In the genomic region with DNA sequence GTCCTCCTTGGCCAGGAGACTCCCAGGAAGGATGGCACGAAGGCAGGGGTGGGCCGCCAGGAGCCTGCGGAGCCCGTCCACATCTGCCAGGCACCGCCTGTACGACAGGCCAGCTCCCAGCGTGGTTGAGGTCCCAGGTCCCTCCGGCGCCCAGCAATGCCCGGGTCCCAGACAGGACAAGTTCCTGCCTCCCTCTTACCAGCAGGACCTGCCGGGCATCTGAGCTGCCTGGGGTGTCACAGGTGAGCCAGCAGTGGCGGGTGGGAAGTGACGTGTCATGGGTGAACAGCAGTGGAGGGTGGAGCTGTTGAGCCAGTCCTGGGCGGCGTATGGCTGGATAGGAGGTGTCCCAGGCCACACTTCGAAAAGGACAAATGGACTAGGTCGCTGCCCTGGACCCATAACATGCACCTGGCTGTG, we compare ENCODE assay signal across 1 cellular context.
TF ChIP-seq lines count a peak whose summit lies in the region.

No MANE protein-coding gene starts in this region.

TF ChIP-seq in HepG2, 621 proteins besides CTCF, POLR2A, EP300 and RAD21 (continued from another document):
- TF ChIP-seq, protein P1, sequence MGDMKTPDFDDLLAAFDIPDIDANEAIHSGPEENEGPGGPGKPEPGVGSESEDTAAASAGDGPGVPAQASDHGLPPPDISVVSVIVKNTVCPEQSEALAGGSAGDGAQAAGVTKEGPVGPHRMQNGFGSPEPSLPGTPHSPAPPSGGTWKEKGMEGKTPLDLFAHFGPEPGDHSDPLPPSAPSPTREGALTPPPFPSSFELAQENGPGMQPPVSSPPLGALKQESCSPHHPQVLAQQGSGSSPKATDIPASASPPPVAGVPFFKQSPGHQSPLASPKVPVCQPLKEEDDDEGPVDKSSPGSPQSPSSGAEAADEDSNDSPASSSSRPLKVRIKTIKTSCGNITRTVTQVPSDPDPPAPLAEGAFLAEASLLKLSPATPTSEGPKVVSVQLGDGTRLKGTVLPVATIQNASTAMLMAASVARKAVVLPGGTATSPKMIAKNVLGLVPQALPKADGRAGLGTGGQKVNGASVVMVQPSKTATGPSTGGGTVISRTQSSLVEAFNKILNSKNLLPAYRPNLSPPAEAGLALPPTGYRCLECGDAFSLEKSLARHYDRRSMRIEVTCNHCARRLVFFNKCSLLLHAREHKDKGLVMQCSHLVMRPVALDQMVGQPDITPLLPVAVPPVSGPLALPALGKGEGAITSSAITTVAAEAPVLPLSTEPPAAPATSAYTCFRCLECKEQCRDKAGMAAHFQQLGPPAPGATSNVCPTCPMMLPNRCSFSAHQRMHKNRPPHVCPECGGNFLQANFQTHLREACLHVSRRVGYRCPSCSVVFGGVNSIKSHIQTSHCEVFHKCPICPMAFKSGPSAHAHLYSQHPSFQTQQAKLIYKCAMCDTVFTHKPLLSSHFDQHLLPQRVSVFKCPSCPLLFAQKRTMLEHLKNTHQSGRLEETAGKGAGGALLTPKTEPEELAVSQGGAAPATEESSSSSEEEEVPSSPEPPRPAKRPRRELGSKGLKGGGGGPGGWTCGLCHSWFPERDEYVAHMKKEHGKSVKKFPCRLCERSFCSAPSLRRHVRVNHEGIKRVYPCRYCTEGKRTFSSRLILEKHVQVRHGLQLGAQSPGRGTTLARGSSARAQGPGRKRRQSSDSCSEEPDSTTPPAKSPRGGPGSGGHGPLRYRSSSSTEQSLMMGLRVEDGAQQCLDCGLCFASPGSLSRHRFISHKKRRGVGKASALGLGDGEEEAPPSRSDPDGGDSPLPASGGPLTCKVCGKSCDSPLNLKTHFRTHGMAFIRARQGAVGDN (CRISPR knock-in tag; IDR thresholded peaks at IDR 0.05), result peak; percentile 30
- peak; percentile 71 for TF ChIP-seq CREB1 (IDR thresholded peaks at IDR 0.05)
- no peak for TF ChIP-seq CREB1 (CRISPR knock-in tag; IDR thresholded peaks at IDR 0.05)
- TF ChIP-seq, protein P2, sequence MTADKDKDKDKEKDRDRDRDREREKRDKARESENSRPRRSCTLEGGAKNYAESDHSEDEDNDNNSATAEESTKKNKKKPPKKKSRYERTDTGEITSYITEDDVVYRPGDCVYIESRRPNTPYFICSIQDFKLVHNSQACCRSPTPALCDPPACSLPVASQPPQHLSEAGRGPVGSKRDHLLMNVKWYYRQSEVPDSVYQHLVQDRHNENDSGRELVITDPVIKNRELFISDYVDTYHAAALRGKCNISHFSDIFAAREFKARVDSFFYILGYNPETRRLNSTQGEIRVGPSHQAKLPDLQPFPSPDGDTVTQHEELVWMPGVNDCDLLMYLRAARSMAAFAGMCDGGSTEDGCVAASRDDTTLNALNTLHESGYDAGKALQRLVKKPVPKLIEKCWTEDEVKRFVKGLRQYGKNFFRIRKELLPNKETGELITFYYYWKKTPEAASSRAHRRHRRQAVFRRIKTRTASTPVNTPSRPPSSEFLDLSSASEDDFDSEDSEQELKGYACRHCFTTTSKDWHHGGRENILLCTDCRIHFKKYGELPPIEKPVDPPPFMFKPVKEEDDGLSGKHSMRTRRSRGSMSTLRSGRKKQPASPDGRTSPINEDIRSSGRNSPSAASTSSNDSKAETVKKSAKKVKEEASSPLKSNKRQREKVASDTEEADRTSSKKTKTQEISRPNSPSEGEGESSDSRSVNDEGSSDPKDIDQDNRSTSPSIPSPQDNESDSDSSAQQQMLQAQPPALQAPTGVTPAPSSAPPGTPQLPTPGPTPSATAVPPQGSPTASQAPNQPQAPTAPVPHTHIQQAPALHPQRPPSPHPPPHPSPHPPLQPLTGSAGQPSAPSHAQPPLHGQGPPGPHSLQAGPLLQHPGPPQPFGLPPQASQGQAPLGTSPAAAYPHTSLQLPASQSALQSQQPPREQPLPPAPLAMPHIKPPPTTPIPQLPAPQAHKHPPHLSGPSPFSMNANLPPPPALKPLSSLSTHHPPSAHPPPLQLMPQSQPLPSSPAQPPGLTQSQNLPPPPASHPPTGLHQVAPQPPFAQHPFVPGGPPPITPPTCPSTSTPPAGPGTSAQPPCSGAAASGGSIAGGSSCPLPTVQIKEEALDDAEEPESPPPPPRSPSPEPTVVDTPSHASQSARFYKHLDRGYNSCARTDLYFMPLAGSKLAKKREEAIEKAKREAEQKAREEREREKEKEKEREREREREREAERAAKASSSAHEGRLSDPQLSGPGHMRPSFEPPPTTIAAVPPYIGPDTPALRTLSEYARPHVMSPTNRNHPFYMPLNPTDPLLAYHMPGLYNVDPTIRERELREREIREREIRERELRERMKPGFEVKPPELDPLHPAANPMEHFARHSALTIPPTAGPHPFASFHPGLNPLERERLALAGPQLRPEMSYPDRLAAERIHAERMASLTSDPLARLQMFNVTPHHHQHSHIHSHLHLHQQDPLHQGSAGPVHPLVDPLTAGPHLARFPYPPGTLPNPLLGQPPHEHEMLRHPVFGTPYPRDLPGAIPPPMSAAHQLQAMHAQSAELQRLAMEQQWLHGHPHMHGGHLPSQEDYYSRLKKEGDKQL (CRISPR knock-in tag; IDR thresholded peaks at IDR 0.05; ENCODE audit: low read depth), result no peak
- no peak for TF ChIP-seq NFE2L2 (IDR thresholded peaks at IDR 0.05; ENCODE audit: low read length)
- 0 out of 2 replicates have a peak, but pooled peaks have one; percentile 12 for TF ChIP-seq STAG1 (CRISPR knock-in tag; IDR thresholded peaks at IDR 0.05)
- no peak for TF ChIP-seq DNMT3B (CRISPR knock-in tag; conservative IDR thresholded peaks at IDR 0.05)
- TF ChIP-seq ZNF496 (CRISPR knock-in tag; IDR thresholded peaks at IDR 0.05; ENCODE audit: insufficient replicate concordance), result no peak
